In genomic region chr18:66046025-66046602, GRCh38 we compare ENCODE assay signal across 15 cellular contexts.
DNase-seq lines count a peak whose midpoint lies in the region; ATAC-seq and TF ChIP-seq lines count a peak whose summit lies in the region.
"Had no signal": no experiment of that assay in that cellular context is flagged by ENCODE, and none has a peak within 500 bp of the region (broad histone marks: within the 10 kb centered on the region; RNA-seq: fewer than 3 reads in every experiment).

No MANE protein-coding gene starts in this region.

- H3K27ac ChIP-seq in Peyer's patch (no peak overlapping the region), vagina (no peak overlapping the region), gastroesophageal sphincter (no peak overlapping the region)
- H3K27ac ChIP-seq: cardiac muscle cell had no signal

- H3K27me3 ChIP-seq in Peyer's patch (no peaks in the 10 kb centered on the region), vagina (no peaks in the 10 kb centered on the region), gastroesophageal sphincter (no peaks in the 10 kb centered on the region)
- H3K27me3 ChIP-seq: cardiac muscle cell had no signal

- no peaks in the 10 kb centered on the region for H3K4me1 ChIP-seq in Peyer's patch
- no peaks in the 10 kb centered on the region for H3K4me1 ChIP-seq in vagina
- H3K4me1 ChIP-seq in gastroesophageal sphincter, result no peaks in the 10 kb centered on the region

- TF ChIP-seq EP300 in gastroesophageal sphincter (IDR thresholded peaks at IDR 0.05), result no peak

- H3K9me3 ChIP-seq in Peyer's patch (no peaks in the 10 kb centered on the region), vagina (no peaks in the 10 kb centered on the region), gastroesophageal sphincter (no peaks in the 10 kb centered on the region)

- intact Hi-C loops in vagina (cut with DNase I), result no loop called here

- peak in 3 of 6 experiments; percentile 39 to 48 (median 40) for TF ChIP-seq CTCF in Peyer's patch (IDR thresholded peaks at IDR 0.05)
- TF ChIP-seq CTCF in vagina (IDR thresholded peaks at IDR 0.05), result no peak
- no peak for TF ChIP-seq CTCF in gastroesophageal sphincter (IDR thresholded peaks at IDR 0.05)

- TF ChIP-seq POLR2A in erythroblast (IDR thresholded peaks at IDR 0.05; ENCODE audit: low read length) (no peak), Peyer's patch (IDR thresholded peaks at IDR 0.05) (no peak), vagina (IDR thresholded peaks at IDR 0.05) (no peak), gastroesophageal sphincter (IDR thresholded peaks at IDR 0.05) (no peak)

- H3K4me3 ChIP-seq in Peyer's patch (no peak overlapping the region), vagina (no peak overlapping the region), gastroesophageal sphincter (no peak overlapping the region)
- H3K4me3 ChIP-seq: cardiac muscle cell had no signal

- ATAC-seq in GM18508 (IDR thresholded peaks at IDR 0.05; ENCODE audit: insufficient read depth, unreplicated experiment), result peak; percentile 90
- peak; percentile 87 for ATAC-seq in GM21786 (IDR thresholded peaks at IDR 0.05; ENCODE audit: unreplicated experiment)
- peak; percentile 48 for ATAC-seq in HG03565 (IDR thresholded peaks at IDR 0.05; ENCODE audit: unreplicated experiment)
- no peak for ATAC-seq in gastroesophageal sphincter
- ATAC-seq: activated CD8-positive, alpha-beta T cell treated with anti-CD3 and anti-CD28 coated beads, Interleukin-2, amount 10 ng/mL, durations not matched to agents 7 days and 5 days; stimulated activated effector memory CD8-positive, alpha-beta T cell treated with anti-CD3 and anti-CD28 coated beads, Interleukin-12 subunit alpha, Interleukin-12 subunit beta, amount 100 ng/mL, for 72 hours had no signal

- DNase-seq in iPS-NIHi7 (ENCODE audit: extremely low spot score) (peak; percentile 6), erythroblast (lab: John Stamatoyannopoulos, UW) (no peak), Peyer's patch (no peak), vagina (ENCODE audit: extremely low spot score in 2 of 2) (no peak)
- DNase-seq: activated CD8-positive, alpha-beta T cell treated with anti-CD3 and anti-CD28 coated beads, Interleukin-2, amount 10 ng/mL, durations not matched to agents 7 days and 5 days; activated naive CD4-positive, alpha-beta T cell treated with anti-CD3 and anti-CD28 coated beads, Interleukin-2, amount 10 ng/mL, durations not matched to agents 7 days and 5 days; DMS79 treated with DMSO at 0.1 percent for 48 hours; Kasumi-1; T1000 had no signal

- no peaks in the 10 kb centered on the region for H3K36me3 ChIP-seq in Peyer's patch
- no peaks in the 10 kb centered on the region for H3K36me3 ChIP-seq in vagina
- H3K36me3 ChIP-seq in gastroesophageal sphincter, result no peaks in the 10 kb centered on the region
- H3K36me3 ChIP-seq: cardiac muscle cell had no signal

- 38 to 51% methylated on average over 2 of the region's 2 CpGs for WGBS in gastroesophageal sphincter (ENCODE audit: low coverage in 1 of 2), 2 donors
